In the genomic region with DNA sequence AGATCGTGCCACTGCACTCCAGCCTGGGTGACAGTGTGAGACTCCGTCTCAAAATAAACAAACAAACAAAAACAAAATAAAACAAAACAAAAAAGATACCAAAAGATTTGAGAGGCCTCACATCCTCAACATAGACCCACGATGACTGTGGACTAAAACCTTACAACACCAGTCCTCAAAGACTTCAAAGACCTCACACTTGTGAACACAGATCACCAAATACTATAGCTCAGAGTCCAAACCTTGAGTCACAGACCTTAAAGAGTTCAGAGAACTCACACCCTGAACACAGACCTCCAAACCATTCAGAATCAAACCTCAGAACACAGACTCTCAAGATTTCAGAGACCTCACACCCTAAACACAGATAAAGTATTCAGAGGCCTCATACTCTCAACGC, we compare ENCODE assay signal across 43 cellular contexts. TPM values are rescaled to one million over a fixed set of nuclear protein-coding genes. Genes with fewer than 3 reads are reported as not detected.
"Had no signal": no experiment of that assay in that cellular context is flagged by ENCODE, and none has a peak within 500 bp of the region (broad histone marks: within the 10 kb centered on the region; RNA-seq: fewer than 3 reads in every experiment).

No MANE protein-coding gene starts in this region.

- H3K9me3 Mint-ChIP-seq: activated naive CD4-positive, alpha-beta T cell treated with anti-CD3 and anti-CD28 coated beads for 36 hours; activated naive CD4-positive, alpha-beta T cell treated with anti-CD3 and anti-CD28 coated beads, Interleukin-2, amount 10 ng/mL, durations not matched to agents 7 days and 5 days; activated naive CD4-positive, alpha-beta T cell treated with anti-CD3 and anti-CD28 coated beads, Interleukin-2, amount 50 U/mL, for 24 hours; activated naive CD4-positive, alpha-beta T cell treated with anti-CD3 and anti-CD28 coated beads, Interleukin-2, amount 50 U/mL, for 72 hours; activated naive CD8-positive, alpha-beta T cell treated with anti-CD3 and anti-CD28 coated beads, Interleukin-2, amount 10 ng/mL, durations not matched to agents 7 days and 5 days; activated naive CD8-positive, alpha-beta T cell treated with anti-CD3 and anti-CD28 coated beads, Interleukin-2, amount 50 U/mL, for 24 hours; activated T-cell treated with anti-CD3 and anti-CD28 coated beads, Interleukin-2, amount 50 U/mL, for 24 hours; activated T-cell treated with anti-CD3 and anti-CD28 coated beads, Interleukin-2, amount 50 U/mL, for 4 hours; activated T-cell treated with anti-CD3 and anti-CD28 coated beads, Interleukin-2, amount 50 U/mL, for 72 hours; activated T-helper 1 cell treated with anti-CD3 and anti-CD28 coated beads, Interleukin-12 subunit alpha, Interleukin-12 subunit beta, Interleukin-2, Interleukin-4 antibody, amounts not matched to agents 30 ng/mL and 10 ng/mL and 1 ng/mL, durations not matched to agents 14 hours and 24 hours and 36 hours; activated T-helper 17 cell treated with anti-CD3 and anti-CD28 coated beads, Interleukin-2, amount 50 U/mL, for 72 hours; activated T-helper 2 cell treated with anti-CD3 and anti-CD28 coated beads, Interferon-gamma antibody, Interleukin-2, Interleukin-4, amounts not matched to agents 10 μg/mL and 5 μg/mL and 100 μg/mL, durations not matched to agents 14 hours and 24 hours and 36 hours; central memory CD8-positive, alpha-beta T cell had no signal

- ATAC-seq: activated naive CD4-positive, alpha-beta T cell treated with anti-CD3 and anti-CD28 coated beads, Interleukin-2, amount 50 U/mL, for 72 hours; activated naive CD8-positive, alpha-beta T cell treated with anti-CD3 and anti-CD28 coated beads, Interleukin-2, amount 50 U/mL, for 24 hours; activated T-cell treated with anti-CD3 and anti-CD28 coated beads, Interleukin-2, amount 50 U/mL, for 4 hours; activated T-cell treated with anti-CD3 and anti-CD28 coated beads, Interleukin-2, amount 50 U/mL, for 72 hours; activated T-helper 17 cell treated with anti-CD3 and anti-CD28 coated beads, Interleukin-2, amount 50 U/mL, for 72 hours; body of pancreas had no signal

- H3K9me3 ChIP-seq: adrenal gland, ascending aorta, body of pancreas, breast epithelium had no signal

- H3K4me1 Mint-ChIP-seq: activated naive CD4-positive, alpha-beta T cell treated with anti-CD3 and anti-CD28 coated beads, Interleukin-2, amount 10 ng/mL, durations not matched to agents 7 days and 5 days; activated naive CD4-positive, alpha-beta T cell treated with anti-CD3 and anti-CD28 coated beads, Interleukin-2, amount 50 U/mL, for 24 hours; activated naive CD8-positive, alpha-beta T cell treated with anti-CD3 and anti-CD28 coated beads for 36 hours; activated naive CD8-positive, alpha-beta T cell treated with anti-CD3 and anti-CD28 coated beads, Interleukin-2, amount 10 ng/mL, durations not matched to agents 7 days and 5 days; activated naive CD8-positive, alpha-beta T cell treated with anti-CD3 and anti-CD28 coated beads, Interleukin-2, amount 50 U/mL, for 24 hours; activated T-helper 17 cell treated with anti-CD3 and anti-CD28 coated beads, Interleukin-2, amount 50 U/mL, for 72 hours; brain; central memory CD8-positive, alpha-beta T cell had no signal

- H3K4me1 ChIP-seq: adrenal gland, ascending aorta, body of pancreas, breast epithelium had no signal

- H3K36me3 Mint-ChIP-seq: activated naive CD4-positive, alpha-beta T cell treated with anti-CD3 and anti-CD28 coated beads, Interleukin-2, amount 10 ng/mL, durations not matched to agents 7 days and 5 days; activated naive CD4-positive, alpha-beta T cell treated with anti-CD3 and anti-CD28 coated beads, Interleukin-2, amount 50 U/mL, for 72 hours; activated naive CD8-positive, alpha-beta T cell; activated naive CD8-positive, alpha-beta T cell treated with anti-CD3 and anti-CD28 coated beads for 36 hours; activated naive CD8-positive, alpha-beta T cell treated with anti-CD3 and anti-CD28 coated beads, Interleukin-2, amount 10 ng/mL, durations not matched to agents 7 days and 5 days; brain had no signal

- H3K27ac ChIP-seq: adrenal gland, ascending aorta, body of pancreas, brain microvascular endothelial cell, breast epithelium, cardiac muscle cell had no signal

- H3K27me3 Mint-ChIP-seq: activated naive CD4-positive, alpha-beta T cell treated with anti-CD3 and anti-CD28 coated beads, Interleukin-2, amount 10 ng/mL, durations not matched to agents 7 days and 5 days; activated naive CD4-positive, alpha-beta T cell treated with anti-CD3 and anti-CD28 coated beads, Interleukin-2, amount 50 U/mL, for 24 hours; activated naive CD8-positive, alpha-beta T cell treated with anti-CD3 and anti-CD28 coated beads for 36 hours; activated naive CD8-positive, alpha-beta T cell treated with anti-CD3 and anti-CD28 coated beads, Interleukin-2, amount 10 ng/mL, durations not matched to agents 7 days and 5 days; activated T-helper 17 cell treated with anti-CD3 and anti-CD28 coated beads, Interleukin-2, amount 50 U/mL, for 72 hours; central memory CD8-positive, alpha-beta T cell had no signal

- H3K27ac Mint-ChIP-seq: activated naive CD4-positive, alpha-beta T cell treated with anti-CD3 and anti-CD28 coated beads for 36 hours; activated naive CD4-positive, alpha-beta T cell treated with anti-CD3 and anti-CD28 coated beads, Interleukin-2, amount 10 ng/mL, durations not matched to agents 7 days and 5 days; activated naive CD4-positive, alpha-beta T cell treated with anti-CD3 and anti-CD28 coated beads, Interleukin-2, amount 50 U/mL, for 24 hours; activated naive CD4-positive, alpha-beta T cell treated with anti-CD3 and anti-CD28 coated beads, Interleukin-2, amount 50 U/mL, for 72 hours; activated naive CD8-positive, alpha-beta T cell; activated naive CD8-positive, alpha-beta T cell treated with anti-CD3 and anti-CD28 coated beads for 36 hours; activated naive CD8-positive, alpha-beta T cell treated with anti-CD3 and anti-CD28 coated beads, Interleukin-2, amount 10 ng/mL, durations not matched to agents 7 days and 5 days; activated naive CD8-positive, alpha-beta T cell treated with anti-CD3 and anti-CD28 coated beads, Interleukin-2, amount 50 U/mL, for 24 hours; activated T-cell treated with anti-CD3 and anti-CD28 coated beads, Interleukin-2, amount 50 U/mL, for 24 hours; activated T-cell treated with anti-CD3 and anti-CD28 coated beads, Interleukin-2, amount 50 U/mL, for 72 hours; activated T-helper 1 cell treated with anti-CD3 and anti-CD28 coated beads, Interleukin-12 subunit alpha, Interleukin-12 subunit beta, Interleukin-2, Interleukin-4 antibody, amounts not matched to agents 30 ng/mL and 10 ng/mL and 1 ng/mL, durations not matched to agents 14 hours and 24 hours and 36 hours; activated T-helper 17 cell treated with anti-CD3 and anti-CD28 coated beads, Interleukin-2, amount 50 U/mL, for 72 hours; activated T-helper 2 cell treated with anti-CD3 and anti-CD28 coated beads, Interferon-gamma antibody, Interleukin-2, Interleukin-4, amounts not matched to agents 10 μg/mL and 5 μg/mL and 100 μg/mL, durations not matched to agents 14 hours and 24 hours and 36 hours; brain had no signal

- H3K27me3 ChIP-seq: ascending aorta, body of pancreas, brain microvascular endothelial cell, cardiac muscle cell had no signal

- FAIRE-seq: bronchial epithelial cell had no signal

- H3K4me3 Mint-ChIP-seq: activated naive CD4-positive, alpha-beta T cell treated with anti-CD3 and anti-CD28 coated beads for 36 hours; activated naive CD4-positive, alpha-beta T cell treated with anti-CD3 and anti-CD28 coated beads, Interleukin-2, amount 10 ng/mL, durations not matched to agents 7 days and 5 days; activated naive CD4-positive, alpha-beta T cell treated with anti-CD3 and anti-CD28 coated beads, Interleukin-2, amount 50 U/mL, for 24 hours; activated naive CD8-positive, alpha-beta T cell; activated naive CD8-positive, alpha-beta T cell treated with anti-CD3 and anti-CD28 coated beads for 36 hours; activated naive CD8-positive, alpha-beta T cell treated with anti-CD3 and anti-CD28 coated beads, Interleukin-2, amount 10 ng/mL, durations not matched to agents 7 days and 5 days; activated naive CD8-positive, alpha-beta T cell treated with anti-CD3 and anti-CD28 coated beads, Interleukin-2, amount 50 U/mL, for 24 hours; activated T-cell treated with anti-CD3 and anti-CD28 coated beads, Interleukin-2, amount 50 U/mL, for 24 hours; activated T-cell treated with anti-CD3 and anti-CD28 coated beads, Interleukin-2, amount 50 U/mL, for 4 hours; activated T-cell treated with anti-CD3 and anti-CD28 coated beads, Interleukin-2, amount 50 U/mL, for 72 hours; activated T-helper 1 cell treated with anti-CD3 and anti-CD28 coated beads, Interleukin-12 subunit alpha, Interleukin-12 subunit beta, Interleukin-2, Interleukin-4 antibody, amounts not matched to agents 30 ng/mL and 10 ng/mL and 1 ng/mL, durations not matched to agents 14 hours and 24 hours and 36 hours; activated T-helper 17 cell treated with anti-CD3 and anti-CD28 coated beads, Interleukin-2, amount 50 U/mL, for 72 hours; brain; central memory CD8-positive, alpha-beta T cell had no signal

- DNase-seq: activated effector memory CD4-positive, alpha-beta T cell treated with anti-CD3 and anti-CD28 coated beads, Interleukin-2, amount 50 U/mL, for 16 hours; activated effector memory CD4-positive, alpha-beta T cell treated with Interleukin-2 at 50 U/mL for 16 hours; activated gamma-delta T cell; activated gamma-delta T cell treated with Interleukin-2 at 50 U/mL for 16 hours; activated naive CD4-positive, alpha-beta T cell; activated naive CD4-positive, alpha-beta T cell treated with anti-CD3 and anti-CD28 coated beads for 36 hours; activated naive CD4-positive, alpha-beta T cell treated with anti-CD3 and anti-CD28 coated beads, Interleukin-2, amount 10 ng/mL, durations not matched to agents 7 days and 5 days; activated naive CD4-positive, alpha-beta T cell treated with anti-CD3 and anti-CD28 coated beads, Interleukin-2, amount 50 U/mL, for 16 hours; activated naive CD4-positive, alpha-beta T cell treated with Interleukin-2 at 50 U/mL for 16 hours; activated naive CD8-positive, alpha-beta T cell treated with anti-CD3 and anti-CD28 coated beads for 36 hours; activated naive CD8-positive, alpha-beta T cell treated with anti-CD3 and anti-CD28 coated beads, Interleukin-2, amount 10 ng/mL, durations not matched to agents 7 days and 5 days; activated naive CD8-positive, alpha-beta T cell treated with anti-CD3 and anti-CD28 coated beads, Interleukin-2, amount 50 U/mL, for 24 hours; activated T-cell treated with anti-CD3 and anti-CD28 coated beads, Interleukin-2, amount 50 U/mL, for 1 hour; activated T-cell treated with anti-CD3 and anti-CD28 coated beads, Interleukin-2, amount 50 U/mL, for 24 hours; activated T-cell treated with anti-CD3 and anti-CD28 coated beads, Interleukin-2, amount 50 U/mL, for 4 hours; activated T-cell treated with anti-CD3 and anti-CD28 coated beads, Interleukin-2, amount 50 U/mL, for 48 hours; activated T-cell treated with anti-CD3 and anti-CD28 coated beads, Interleukin-2, amount 50 U/mL, for 72 hours; adrenal gland; amniotic stem cell; amygdala; anterior cingulate cortex; aorta; body of pancreas; brain microvascular endothelial cell; caudate nucleus; central memory CD4-positive, alpha-beta T cell; cerebellar nuclear complex had no signal

- H3K4me3 ChIP-seq: adrenal gland, ascending aorta, body of pancreas, breast epithelium, cardiac muscle cell had no signal

- H3K36me3 ChIP-seq: adrenal gland, ascending aorta, brain microvascular endothelial cell, breast epithelium, cardiac muscle cell had no signal

RNA-seq across cellular contexts. Expression of a gene that starts 12.7 kb away (rescaled TPM):
- total RNA-seq: activated naive CD4-positive, alpha-beta T cell treated with anti-CD3 and anti-CD28 coated beads for 36 hours; activated naive CD4-positive, alpha-beta T cell treated with anti-CD3 and anti-CD28 coated beads, Interleukin-2, amount 50 U/mL, for 72 hours; activated naive CD8-positive, alpha-beta T cell treated with anti-CD3 and anti-CD28 coated beads for 36 hours; activated naive CD8-positive, alpha-beta T cell treated with anti-CD3 and anti-CD28 coated beads, Interleukin-2, amount 10 ng/mL, durations not matched to agents 7 days and 5 days; activated T-cell treated with anti-CD3 and anti-CD28 coated beads, Interleukin-2, amount 50 U/mL, for 4 hours; activated T-cell treated with anti-CD3 and anti-CD28 coated beads, Interleukin-2, amount 50 U/mL, for 72 hours; activated T-helper 1 cell treated with anti-CD3 and anti-CD28 coated beads, Interleukin-12 subunit alpha, Interleukin-12 subunit beta, Interleukin-2, Interleukin-4 antibody, amounts not matched to agents 30 ng/mL and 10 ng/mL and 1 ng/mL, durations not matched to agents 14 hours and 24 hours and 36 hours; activated T-helper 17 cell treated with anti-CD3 and anti-CD28 coated beads, Interleukin-2, amount 50 U/mL, for 72 hours; activated T-helper 2 cell treated with anti-CD3 and anti-CD28 coated beads, Interferon-gamma antibody, Interleukin-2, Interleukin-4, amounts not matched to agents 10 μg/mL and 5 μg/mL and 100 μg/mL, durations not matched to agents 14 hours and 24 hours and 36 hours; aorta; ascending aorta; body of pancreas; breast epithelium; bronchial epithelial cell; cardiac muscle cell; cardiac septum; cerebellum; chondrocyte had no signal
- polyA plus RNA-seq: adipose tissue, aorta, cardiac muscle cell had no signal
